18 cellular contexts compared by ENCODE assay signal in genomic region chr22:37664249-37665101, GRCh38. TPM values are rescaled to one million over a fixed set of nuclear protein-coding genes. Genes with fewer than 3 reads are reported as not detected.
DNase-seq lines count a peak whose midpoint lies in the region; ATAC-seq and TF ChIP-seq lines count a peak whose summit lies in the region.
"Had no signal": no experiment of that assay in that cellular context is flagged by ENCODE, and none has a peak within 500 bp of the region (broad histone marks: within the 10 kb centered on the region; RNA-seq: fewer than 3 reads in every experiment).

No MANE protein-coding gene starts in this region.

- POLR2A ChIA-PET in WTC11 (lab: Charles Lee): no interaction called here

- H3K36me3 ChIP-seq in heart left ventricle (peaks cover 0 to 20% (median 13%) of the 10 kb centered on the region in 9 donors), adrenal gland (replicated peaks in 1 of 2) (peaks cover 0 to 14% of the 10 kb centered on the region in 2 donors)

- TF ChIP-seq POLR2A in heart left ventricle (IDR thresholded peaks at IDR 0.05) (no peak), adrenal gland (IDR thresholded peaks at IDR 0.05) (no peak)

- no peak for TF ChIP-seq CTCF in heart left ventricle (IDR thresholded peaks at IDR 0.05)
- TF ChIP-seq CTCF in adrenal gland (IDR thresholded peaks at IDR 0.05): no peak
- TF ChIP-seq CTCF in WTC11 (IDR thresholded peaks at IDR 0.05): no peak

- CTCF ChIA-PET in WTC11 (lab: Charles Lee): interaction anchor here (0.6 to 12.1 kb wide), 6 partner anchors 11 to 285 kb away, joined by 3 to 161 read pairs (median 4); partner anchors contain the start of genes LGALS1 and SH3BP1

- H3K36me3 Mint-ChIP-seq in activated naive CD8-positive, alpha-beta T cell treated with anti-CD3 and anti-CD28 coated beads for 36 hours: peaks cover 9% of the 10 kb centered on the region
- peaks cover 17% of the 10 kb centered on the region; the same call in 1 of the 2 replicates for H3K36me3 Mint-ChIP-seq in WTC11
- H3K36me3 Mint-ChIP-seq: activated naive CD4-positive, alpha-beta T cell treated with anti-CD3 and anti-CD28 coated beads, Interleukin-2, amount 50 U/mL, for 24 hours had no signal

- DNase-seq in left cardiac atrium (peak; percentile 51), heart left ventricle (no peak), foreskin melanocyte (peak; percentile 99), nucleus accumbens (lab: John Stamatoyannopoulos, UW) (peak in 49 of 56 donors; percentile 19 to 88 (median 73)), adrenal gland (no peak), WTC11 (ENCODE audit: low spot score) (no peak)
- DNase-seq in activated naive CD8-positive, alpha-beta T cell treated with anti-CD3 and anti-CD28 coated beads for 36 hours: no peak
- DNase-seq: activated CD4-positive, alpha-beta T cell treated with anti-CD3 and anti-CD28 coated beads, Interleukin-2, amount 10 ng/mL, durations not matched to agents 24 days and 14 days; CD8-positive, alpha-beta T cell; effector CD4-positive, alpha-beta T cell; mammary epithelial cell; NCI-H69; PC-3 had no signal

- intact Hi-C loops in left cardiac atrium (cut with DNase I) (no loop called here), heart left ventricle (cut with DNase I) (no loop called here), adrenal gland (cut with DNase I) (no loop called here)

- no peak overlapping the region for H3K4me3 ChIP-seq in heart left ventricle
- no peak overlapping the region for H3K4me3 ChIP-seq in adrenal gland
- H3K4me3 ChIP-seq: skin epidermis, vagina had no signal

- peaks cover 32% of the 10 kb centered on the region for H3K4me1 Mint-ChIP-seq in activated naive CD8-positive, alpha-beta T cell treated with anti-CD3 and anti-CD28 coated beads for 36 hours
- peaks cover 27% of the 10 kb centered on the region for H3K4me1 Mint-ChIP-seq in WTC11

- H3K27me3 ChIP-seq in heart left ventricle (no peaks in the 10 kb centered on the region), adrenal gland (no peaks in the 10 kb centered on the region)
- H3K27me3 ChIP-seq: vagina had no signal

- no peaks in the 10 kb centered on the region for H3K27me3 Mint-ChIP-seq in activated naive CD8-positive, alpha-beta T cell treated with anti-CD3 and anti-CD28 coated beads for 36 hours
- no peaks in the 10 kb centered on the region for H3K27me3 Mint-ChIP-seq in WTC11 (ENCODE audit: low read depth)
- H3K27me3 Mint-ChIP-seq: activated CD4-positive, alpha-beta T cell treated with anti-CD3 and anti-CD28 coated beads, Interleukin-2, amount 10 ng/mL, durations not matched to agents 24 days and 14 days; activated naive CD4-positive, alpha-beta T cell treated with anti-CD3 and anti-CD28 coated beads, Interleukin-2, amount 50 U/mL, for 24 hours had no signal

- 47 to 64% (median 61%) methylated on average over 11 to 16 of the region's 16 CpGs for WGBS in heart left ventricle, 4 donors
- 62 to 84% (median 77%) methylated on average over 14 to 16 of the region's 16 CpGs for WGBS in adrenal gland, 4 donors

- H3K27ac Mint-ChIP-seq in activated naive CD8-positive, alpha-beta T cell treated with anti-CD3 and anti-CD28 coated beads for 36 hours: no peak overlapping the region
- no peak overlapping the region for H3K27ac Mint-ChIP-seq in WTC11
- H3K27ac Mint-ChIP-seq: activated CD4-positive, alpha-beta T cell treated with anti-CD3 and anti-CD28 coated beads, Interleukin-2, amount 10 ng/mL, durations not matched to agents 24 days and 14 days; activated naive CD4-positive, alpha-beta T cell treated with anti-CD3 and anti-CD28 coated beads, Interleukin-2, amount 50 U/mL, for 24 hours; CD8-positive, alpha-beta T cell had no signal

- H3K4me3 Mint-ChIP-seq in activated naive CD8-positive, alpha-beta T cell treated with anti-CD3 and anti-CD28 coated beads for 36 hours: no peak overlapping the region
- no peak overlapping the region for H3K4me3 Mint-ChIP-seq in WTC11
- H3K4me3 Mint-ChIP-seq: activated CD4-positive, alpha-beta T cell treated with anti-CD3 and anti-CD28 coated beads, Interleukin-2, amount 10 ng/mL, durations not matched to agents 24 days and 14 days; activated naive CD4-positive, alpha-beta T cell treated with anti-CD3 and anti-CD28 coated beads, Interleukin-2, amount 50 U/mL, for 24 hours; CD8-positive, alpha-beta T cell had no signal

- H3K9me3 Mint-ChIP-seq in activated naive CD8-positive, alpha-beta T cell treated with anti-CD3 and anti-CD28 coated beads for 36 hours: no peaks in the 10 kb centered on the region
- no peaks in the 10 kb centered on the region for H3K9me3 Mint-ChIP-seq in WTC11
- H3K9me3 Mint-ChIP-seq: activated CD4-positive, alpha-beta T cell treated with anti-CD3 and anti-CD28 coated beads, Interleukin-2, amount 10 ng/mL, durations not matched to agents 24 days and 14 days; activated naive CD4-positive, alpha-beta T cell treated with anti-CD3 and anti-CD28 coated beads, Interleukin-2, amount 50 U/mL, for 24 hours; CD8-positive, alpha-beta T cell had no signal

- H3K4me1 ChIP-seq in heart left ventricle (peaks cover 0 to 43% (median 30%) of the 10 kb centered on the region in 12 donors), adrenal gland (replicated peaks in 1 of 2) (peaks cover 27 to 39% of the 10 kb centered on the region in 2 donors)

- H3K27ac ChIP-seq in heart left ventricle: peak overlapping the region in 4 of 12 donors; percentile 7 to 50 (median 24)
- H3K27ac ChIP-seq in temporal lobe (ENCODE audit: low read depth, low read length): peak overlapping the region; percentile 48
- H3K27ac ChIP-seq in adrenal gland: no peak overlapping the region
- H3K27ac ChIP-seq: skin epidermis, vagina had no signal

- H3K9me3 ChIP-seq in heart left ventricle: no peaks in the 10 kb centered on the region
- no peaks in the 10 kb centered on the region for H3K9me3 ChIP-seq in adrenal gland (replicated peaks in 1 of 3)
- H3K9me3 ChIP-seq: vagina had no signal

- ATAC-seq in left cardiac atrium (peak; percentile 32 to 53), heart left ventricle (no peak), WTC11 (no peak)
- ATAC-seq: CD8-positive, alpha-beta T cell; PC-3 had no signal

TF ChIP-seq in WTC11, 78 proteins besides CTCF, POLR2A, EP300 and RAD21:
- TF ChIP-seq ZNF416 (CRISPR knock-in tag; IDR thresholded peaks at IDR 0.05) (no peak), FOXK1 (CRISPR knock-in tag; IDR thresholded peaks at IDR 0.05) (no peak), SMAD3 (CRISPR knock-in tag; IDR thresholded peaks at IDR 0.05; ENCODE audit: borderline replicate concordance) (no peak)
TF ChIP-seq in WTC11: peak in this region for 0.

RNA-seq across cellular contexts. Expression of gene PDXP, which starts 6.0 kb away (rescaled TPM):
- total RNA-seq in left cardiac atrium: 10 to 100 TPM; 17.3 to 17.5 TPM
- total RNA-seq in heart left ventricle: 10 to 100 TPM; 15.2 to 33.1 (median 25.9) TPM
- polyA plus RNA-seq in heart left ventricle: 10 to 100 TPM; 12.8 to 36.4 TPM
- total RNA-seq in temporal lobe: 36.1 TPM
- total RNA-seq in adrenal gland: 10 to 100 TPM; 16.2 to 49.7 (median 20.9) TPM
- 10 to 100 TPM in 2 of 3 donors, 1 to 10 TPM in 1; 10.0 to 41.9 (median 13.4) TPM for polyA plus RNA-seq in adrenal gland
- 10 to 100 TPM; 41.4 to 42.5 TPM for total RNA-seq in activated naive CD8-positive, alpha-beta T cell treated with anti-CD3 and anti-CD28 coated beads for 36 hours
- total RNA-seq in WTC11 (2021): 36.1 to 42.5 TPM (median 42.3 TPM) in 3 replicates

RNA-seq across cellular contexts. Expression of gene LGALS1, which starts 11.0 kb away (rescaled TPM):
- total RNA-seq in left cardiac atrium: 100 to 1,000 TPM; 599 to 917 TPM
- 1,000 to 10,000 TPM in 3 of 9 donors, 100 to 1,000 TPM in 6; 722 to 2,034 (median 903) TPM for total RNA-seq in heart left ventricle
- 1,000 to 10,000 TPM; 1,230 to 2,204 TPM for polyA plus RNA-seq in heart left ventricle
- total RNA-seq in temporal lobe: 70.3 TPM
- total RNA-seq in adrenal gland: 1,000 to 10,000 TPM in 3 of 8 donors, 100 to 1,000 TPM in 5; 623 to 2,904 (median 918) TPM
- polyA plus RNA-seq in adrenal gland: 1,000 to 10,000 TPM in 2 of 3 donors, 100 to 1,000 TPM in 1; 588 to 4,628 (median 4,577) TPM
- 100 to 1,000 TPM; 166 to 171 TPM for total RNA-seq in activated naive CD8-positive, alpha-beta T cell treated with anti-CD3 and anti-CD28 coated beads for 36 hours
- total RNA-seq in WTC11 (2021): 17.3 to 23.5 TPM (median 19.2 TPM) in 3 replicates
- polyA plus RNA-seq: neural cell had no signal

RNA-seq across cellular contexts. Expression of gene NOL12, which starts 21.7 kb away (rescaled TPM):
- total RNA-seq in left cardiac atrium (10 to 100 TPM; 13.7 TPM), heart left ventricle (10 to 100 TPM in 8 of 9 donors, 1 to 10 TPM in 1; 8.0 to 16.3 (median 13.8) TPM), temporal lobe (14.8 TPM), adrenal gland (10 to 100 TPM; 23.2 to 51.1 (median 39.3) TPM), WTC11 (2021) (20.3 to 24.9 TPM (median 22.0 TPM) in 3 replicates)
- polyA plus RNA-seq in heart left ventricle (10 to 100 TPM; 16.8 to 29.2 TPM), adrenal gland (10 to 100 TPM; 26.7 to 90.7 (median 73.8) TPM)
- total RNA-seq in activated naive CD8-positive, alpha-beta T cell treated with anti-CD3 and anti-CD28 coated beads for 36 hours: 10 to 100 TPM; 50.0 to 50.8 TPM

RNA-seq across cellular contexts. Expression of gene SH3BP1, which starts 25.0 kb away (rescaled TPM):
- 1 to 10 TPM; 4.9 to 5.1 TPM for total RNA-seq in left cardiac atrium
- total RNA-seq in heart left ventricle: 10 to 100 TPM in 1 of 9 donors, 1 to 10 TPM in 6, under 1 TPM in 2; 0.44 to 19.7 (median 2.0) TPM
- polyA plus RNA-seq in heart left ventricle: 1 to 10 TPM in 1 of 2 donors, under 1 TPM in 1; 1.00 to 2.2 TPM
- total RNA-seq in temporal lobe: 0.49 TPM
- 10 to 100 TPM in 5 of 8 donors, 1 to 10 TPM in 3; 8.1 to 18.7 (median 10.6) TPM for total RNA-seq in adrenal gland
- polyA plus RNA-seq in adrenal gland: 10 to 100 TPM in 1 of 3 donors, 1 to 10 TPM in 2; 2.4 to 27.3 (median 9.8) TPM
- 100 to 1,000 TPM in 1 of 2 experiments, 10 to 100 TPM in 1; 90.8 to 103 TPM for total RNA-seq in activated naive CD8-positive, alpha-beta T cell treated with anti-CD3 and anti-CD28 coated beads for 36 hours
- total RNA-seq in WTC11 (2021): 35.4 to 39.4 TPM (median 36.6 TPM) in 3 replicates

RNA-seq across cellular contexts. Expression of gene TRIOBP, which starts 32.4 kb away (rescaled TPM):
- total RNA-seq in left cardiac atrium: 100 to 1,000 TPM in 1 of 2 donors, 10 to 100 TPM in 1; 83.5 to 118 TPM
- total RNA-seq in heart left ventricle: 100 to 1,000 TPM in 4 of 9 donors, 10 to 100 TPM in 5; 67.9 to 147 (median 94.7) TPM
- 100 to 1,000 TPM in 1 of 2 donors, 10 to 100 TPM in 1; 54.9 to 119 TPM for polyA plus RNA-seq in heart left ventricle
- 22.6 TPM for total RNA-seq in temporal lobe
- 100 to 1,000 TPM in 6 of 8 donors, 10 to 100 TPM in 2; 57.7 to 146 (median 105) TPM for total RNA-seq in adrenal gland
- 10 to 100 TPM; 24.6 to 43.1 (median 29.6) TPM for polyA plus RNA-seq in adrenal gland
- total RNA-seq in activated naive CD8-positive, alpha-beta T cell treated with anti-CD3 and anti-CD28 coated beads for 36 hours: 10 to 100 TPM; 19.7 to 20.8 TPM
- total RNA-seq in WTC11 (2021): 54.0 to 58.9 TPM (median 56.8 TPM) in 3 replicates

Comparison
In these comparisons a context has a peak if more than half of its experiments do, and no peak if none do; other contexts are left out.
1. ATAC-seq: peak in left cardiac atrium (2 of 2); none in heart left ventricle (0 of 4) and WTC11 (single experiment).
2. DNase-seq: peak in left cardiac atrium (single experiment), foreskin melanocyte (single experiment) and nucleus accumbens (49 of 56); none in heart left ventricle (0 of 5), adrenal gland (0 of 7), activated naive CD8-positive, alpha-beta T cell treated with anti-CD3 and anti-CD28 coated beads for 36 hours (single experiment) and WTC11 (single experiment).